In the genomic region with DNA sequence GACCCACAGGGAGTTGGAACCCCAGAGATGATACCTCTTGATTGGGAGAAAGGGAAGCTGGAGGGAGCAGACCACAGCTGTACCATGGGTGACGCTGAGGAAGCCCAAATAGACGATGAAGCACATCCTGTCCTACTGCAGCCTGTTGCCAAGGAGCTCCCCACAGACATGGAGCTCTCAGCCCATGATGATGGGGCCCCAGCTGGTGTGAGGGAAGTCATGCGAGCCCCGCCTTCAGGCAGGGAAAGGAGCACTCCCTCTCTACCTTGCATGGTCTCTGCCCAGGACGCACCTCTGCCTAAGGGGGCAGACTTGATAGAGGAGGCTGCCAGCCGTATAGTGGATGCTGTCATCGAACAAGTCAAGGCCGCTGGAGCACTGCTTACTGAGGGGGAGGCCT, we compare ENCODE assay signal across 8 cellular contexts.
DNase-seq lines count a peak whose midpoint lies in the region; ATAC-seq and TF ChIP-seq lines count a peak whose summit lies in the region.

No MANE protein-coding gene starts in this region.

- peak overlapping the region; percentile 84 for H3K4me3 Mint-ChIP-seq in CD8-positive, alpha-beta T cell
- no peak overlapping the region for H3K4me3 Mint-ChIP-seq in WTC11

- peaks cover 50% of the 10 kb centered on the region for H3K4me1 ChIP-seq in CD8-positive, alpha-beta T cell (ENCODE audit: insufficient read depth, low read length)
- H3K4me1 ChIP-seq in neutrophil (ENCODE audit: control insufficient read depth in 1 of 2, insufficient read depth in 1 of 2, low read depth in 1 of 2, low read length in 1 of 2), result peaks cover 58 to 59% of the 10 kb centered on the region in 2 experiments

- H3K27me3 ChIP-seq in CD8-positive, alpha-beta T cell (ENCODE audit: insufficient read depth, low read length), result no peaks in the 10 kb centered on the region
- no peaks in the 10 kb centered on the region for H3K27me3 ChIP-seq in neutrophil

- peak overlapping the region; percentile 7 for H3K4me3 ChIP-seq in CD8-positive, alpha-beta T cell (ENCODE audit: low read depth, low read length)
- no peak overlapping the region for H3K4me3 ChIP-seq in neutrophil (ENCODE audit: low read depth in 1 of 2, low read length in 1 of 2)

- H3K27ac ChIP-seq in CD8-positive, alpha-beta T cell (ENCODE audit: low read depth, low read length), result peak overlapping the region; percentile 88
- H3K27ac ChIP-seq in epithelial cell of prostate (peak overlapping the region; percentile 27), neutrophil (peak overlapping the region; percentile 75)

- H3K27me3 Mint-ChIP-seq in CD8-positive, alpha-beta T cell (ENCODE audit: low read depth), result no peaks in the 10 kb centered on the region
- no peaks in the 10 kb centered on the region for H3K27me3 Mint-ChIP-seq in WTC11 (ENCODE audit: low read depth)

- no peaks in the 10 kb centered on the region for H3K9me3 ChIP-seq in CD8-positive, alpha-beta T cell (ENCODE audit: low read length)
- H3K9me3 ChIP-seq in neutrophil, result no peaks in the 10 kb centered on the region

- no peaks in the 10 kb centered on the region for H3K9me3 Mint-ChIP-seq in CD8-positive, alpha-beta T cell
- H3K9me3 Mint-ChIP-seq in WTC11, result no peaks in the 10 kb centered on the region

- peaks cover 65% of the 10 kb centered on the region for H3K36me3 Mint-ChIP-seq in CD8-positive, alpha-beta T cell
- H3K36me3 Mint-ChIP-seq in WTC11, result peaks cover 22% of the 10 kb centered on the region; the same call in 1 of the 2 replicates

- H3K36me3 ChIP-seq in CD8-positive, alpha-beta T cell (ENCODE audit: insufficient read depth, low read length), result no peaks in the 10 kb centered on the region
- H3K36me3 ChIP-seq in neutrophil, result peaks cover 68% of the 10 kb centered on the region

- H3K4me1 Mint-ChIP-seq in CD8-positive, alpha-beta T cell (ENCODE audit: low read depth), result peaks cover 72% of the 10 kb centered on the region
- peaks cover 20% of the 10 kb centered on the region for H3K4me1 Mint-ChIP-seq in WTC11

- intact Hi-C loops in CD8-positive, alpha-beta T cell (cut with DNase I, micrococcal nuclease), result loop anchor here (5.0 kb wide), 4 partner anchors 39 to 126 kb away; no protein-coding TSS in a partner anchor

- peak overlapping the region; percentile 95 for H3K27ac Mint-ChIP-seq in CD8-positive, alpha-beta T cell
- H3K27ac Mint-ChIP-seq in WTC11, result peak overlapping the region; percentile 64; the same call in 1 of the 2 replicates

- peak in 4 of 7 experiments; percentile 32 to 69 (median 58) for DNase-seq in CD8-positive, alpha-beta T cell
- DNase-seq in WTC11 (ENCODE audit: low spot score) (no peak), epithelial cell of prostate (ENCODE audit: low read depth, low spot score) (no peak), GM10266 (ENCODE audit: extremely low spot score) (no peak), NCI-H774 (lab: John Stamatoyannopoulos, UW) (no peak), NCI-H2171 (lab: John Stamatoyannopoulos, UW) (no peak), MV-4-11 (lab: John Stamatoyannopoulos, UW) (no peak)

- peak; percentile 32 for ATAC-seq in CD8-positive, alpha-beta T cell
- no peak for ATAC-seq in WTC11

- CTCF ChIA-PET in CD8-positive, alpha-beta T cell (lab: Charles Lee), result interaction anchor here (1.2 kb wide), 1 partner anchor 14 kb away, joined by 4 read pairs; no protein-coding TSS in a partner anchor
- CTCF ChIA-PET in WTC11 (lab: Charles Lee), result no interaction called here

- POLR2A ChIA-PET in CD8-positive, alpha-beta T cell (lab: Charles Lee), result interaction anchor here (0.6 to 2.9 kb wide), 4 partner anchors 8 to 109 kb away, joined by 4 to 16 read pairs (median 4); no protein-coding TSS in a partner anchor
- POLR2A ChIA-PET in WTC11 (lab: Charles Lee), result no interaction called here

- no peak for TF ChIP-seq CTCF in CD8-positive, alpha-beta T cell (IDR thresholded peaks at IDR 0.05)
- TF ChIP-seq CTCF in WTC11 (IDR thresholded peaks at IDR 0.05) (no peak), neutrophil (IDR thresholded peaks at IDR 0.05) (no peak), GM10266 (IDR thresholded peaks at IDR 0.05; ENCODE audit: control insufficient read depth, insufficient read depth, low read depth, missing control alignments) (no peak)

TF ChIP-seq in WTC11, 78 proteins besides CTCF, POLR2A, EP300 and RAD21:
- TF ChIP-seq NR1H2 (CRISPR knock-in tag; IDR thresholded peaks at IDR 0.05) (no peak), SOX15 (CRISPR knock-in tag; IDR thresholded peaks at IDR 0.05) (no peak), SP1 (CRISPR knock-in tag; conservative IDR thresholded peaks at IDR 0.05) (no peak), HMGA2 (CRISPR knock-in tag; IDR thresholded peaks at IDR 0.05) (no peak), ATF1 (CRISPR knock-in tag; IDR thresholded peaks at IDR 0.05) (no peak), ZNF121 (CRISPR knock-in tag; IDR thresholded peaks at IDR 0.05) (no peak), GRHL2 (CRISPR knock-in tag; IDR thresholded peaks at IDR 0.05; ENCODE audit: insufficient replicate concordance, severe bottlenecking) (no peak), SMAD3 (CRISPR knock-in tag; IDR thresholded peaks at IDR 0.05; ENCODE audit: borderline replicate concordance) (no peak)
- TF ChIP-seq, protein P1, sequence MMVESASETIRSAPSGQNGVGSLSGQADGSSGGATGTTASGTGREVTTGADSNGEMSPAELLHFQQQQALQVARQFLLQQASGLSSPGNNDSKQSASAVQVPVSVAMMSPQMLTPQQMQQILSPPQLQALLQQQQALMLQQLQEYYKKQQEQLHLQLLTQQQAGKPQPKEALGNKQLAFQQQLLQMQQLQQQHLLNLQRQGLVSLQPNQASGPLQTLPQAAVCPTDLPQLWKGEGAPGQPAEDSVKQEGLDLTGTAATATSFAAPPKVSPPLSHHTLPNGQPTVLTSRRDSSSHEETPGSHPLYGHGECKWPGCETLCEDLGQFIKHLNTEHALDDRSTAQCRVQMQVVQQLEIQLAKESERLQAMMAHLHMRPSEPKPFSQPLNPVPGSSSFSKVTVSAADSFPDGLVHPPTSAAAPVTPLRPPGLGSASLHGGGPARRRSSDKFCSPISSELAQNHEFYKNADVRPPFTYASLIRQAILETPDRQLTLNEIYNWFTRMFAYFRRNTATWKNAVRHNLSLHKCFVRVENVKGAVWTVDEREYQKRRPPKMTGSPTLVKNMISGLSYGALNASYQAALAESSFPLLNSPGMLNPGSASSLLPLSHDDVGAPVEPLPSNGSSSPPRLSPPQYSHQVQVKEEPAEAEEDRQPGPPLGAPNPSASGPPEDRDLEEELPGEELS (CRISPR knock-in tag; IDR thresholded peaks at IDR 0.05), result no peak
- TF ChIP-seq, protein P2, sequence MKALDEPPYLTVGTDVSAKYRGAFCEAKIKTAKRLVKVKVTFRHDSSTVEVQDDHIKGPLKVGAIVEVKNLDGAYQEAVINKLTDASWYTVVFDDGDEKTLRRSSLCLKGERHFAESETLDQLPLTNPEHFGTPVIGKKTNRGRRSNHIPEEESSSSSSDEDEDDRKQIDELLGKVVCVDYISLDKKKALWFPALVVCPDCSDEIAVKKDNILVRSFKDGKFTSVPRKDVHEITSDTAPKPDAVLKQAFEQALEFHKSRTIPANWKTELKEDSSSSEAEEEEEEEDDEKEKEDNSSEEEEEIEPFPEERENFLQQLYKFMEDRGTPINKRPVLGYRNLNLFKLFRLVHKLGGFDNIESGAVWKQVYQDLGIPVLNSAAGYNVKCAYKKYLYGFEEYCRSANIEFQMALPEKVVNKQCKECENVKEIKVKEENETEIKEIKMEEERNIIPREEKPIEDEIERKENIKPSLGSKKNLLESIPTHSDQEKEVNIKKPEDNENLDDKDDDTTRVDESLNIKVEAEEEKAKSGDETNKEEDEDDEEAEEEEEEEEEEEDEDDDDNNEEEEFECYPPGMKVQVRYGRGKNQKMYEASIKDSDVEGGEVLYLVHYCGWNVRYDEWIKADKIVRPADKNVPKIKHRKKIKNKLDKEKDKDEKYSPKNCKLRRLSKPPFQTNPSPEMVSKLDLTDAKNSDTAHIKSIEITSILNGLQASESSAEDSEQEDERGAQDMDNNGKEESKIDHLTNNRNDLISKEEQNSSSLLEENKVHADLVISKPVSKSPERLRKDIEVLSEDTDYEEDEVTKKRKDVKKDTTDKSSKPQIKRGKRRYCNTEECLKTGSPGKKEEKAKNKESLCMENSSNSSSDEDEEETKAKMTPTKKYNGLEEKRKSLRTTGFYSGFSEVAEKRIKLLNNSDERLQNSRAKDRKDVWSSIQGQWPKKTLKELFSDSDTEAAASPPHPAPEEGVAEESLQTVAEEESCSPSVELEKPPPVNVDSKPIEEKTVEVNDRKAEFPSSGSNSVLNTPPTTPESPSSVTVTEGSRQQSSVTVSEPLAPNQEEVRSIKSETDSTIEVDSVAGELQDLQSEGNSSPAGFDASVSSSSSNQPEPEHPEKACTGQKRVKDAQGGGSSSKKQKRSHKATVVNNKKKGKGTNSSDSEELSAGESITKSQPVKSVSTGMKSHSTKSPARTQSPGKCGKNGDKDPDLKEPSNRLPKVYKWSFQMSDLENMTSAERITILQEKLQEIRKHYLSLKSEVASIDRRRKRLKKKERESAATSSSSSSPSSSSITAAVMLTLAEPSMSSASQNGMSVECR (CRISPR knock-in tag; IDR thresholded peaks at IDR 0.05; ENCODE audit: borderline replicate concordance), result no peak
TF ChIP-seq in WTC11: peak in this region for 0.

Comparison
In these comparisons a context has a peak if more than half of its experiments do, and no peak if none do; other contexts are left out.
1. DNase-seq: peak in CD8-positive, alpha-beta T cell (4 of 7); none in WTC11 (single experiment), epithelial cell of prostate (single experiment), GM10266 (single experiment), NCI-H774 (single experiment), NCI-H2171 (single experiment) and MV-4-11 (single experiment).
2. H3K27ac ChIP-seq: peak in every context shown above with its lines; median percentile 88 in CD8-positive, alpha-beta T cell; 75 in neutrophil; 27 in epithelial cell of prostate.